ENCODE assay signal across 8 cellular contexts in the genomic region with DNA sequence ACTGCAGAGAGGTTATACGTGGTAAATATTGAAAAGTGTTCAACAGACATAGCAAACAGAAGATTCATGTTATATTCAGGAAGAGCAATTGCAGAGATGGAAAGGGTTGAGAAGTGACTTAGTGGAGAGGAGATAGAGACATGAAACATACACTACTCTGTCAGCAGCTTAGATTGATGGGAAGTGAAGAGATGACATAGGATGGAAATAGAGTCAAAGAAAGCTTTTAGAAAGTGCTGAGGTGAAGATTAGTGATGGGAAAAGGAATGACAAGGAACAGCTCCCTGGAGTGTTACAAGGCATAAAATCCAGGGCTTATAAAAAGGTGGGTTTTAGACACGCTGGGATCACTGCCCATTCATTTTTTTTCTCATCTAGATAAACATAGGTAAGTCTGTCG.
"Had no signal": no experiment of that assay in that cellular context is flagged by ENCODE, and none has a peak within 500 bp of the region (broad histone marks: within the 10 kb centered on the region; RNA-seq: fewer than 3 reads in every experiment).

No MANE protein-coding gene starts in this region.

- ATAC-seq: GM12878 had no signal

- FAIRE-seq: G401.6, GM12878, GM12891, GM12892, GM18507, GM19239 had no signal

- H3K4me3 ChIP-seq: GM12878 had no signal

- DNase-seq: GDM1, GF-D8 had no signal
